In genomic region chr2:26412091-26412673, GRCh38 we compare ENCODE assay signal across 1 cellular context.
A peak's percentile ranks its signal among the peaks of the same experiment; 100 is the strongest.
TF ChIP-seq lines count a peak whose summit lies in the region.

No MANE protein-coding gene starts in this region.

TF ChIP-seq in K562, 482 proteins besides CTCF, POLR2A, EP300 and RAD21 (continued from another document and continues in another):
- TF ChIP-seq ZNF592 (IDR thresholded peaks at IDR 0.05) (peak; percentile 76), CTCFL (IDR thresholded peaks at IDR 0.05; ENCODE audit: borderline replicate concordance, insufficient read depth, low read depth, low read length, poor library complexity, severe bottlenecking) (no peak), SMARCA4 (IDR thresholded peaks at IDR 0.05) (peak; percentile 94), SMAD4 (CRISPR knock-in tag; conservative IDR thresholded peaks at IDR 0.05) (peak; percentile 68; the same call in 1 of the 2 replicates), GATAD2B (IDR thresholded peaks at IDR 0.05; ENCODE audit: borderline replicate concordance) (peak; percentile 85; the same call in 1 of the 2 replicates), ID3 (CRISPR knock-in tag; IDR thresholded peaks at IDR 0.05) (no peak), ID3 (tag; IDR thresholded peaks at IDR 0.05) (peak; percentile 47; the same call in 1 of the 2 replicates), NFE2 (IDR thresholded peaks at IDR 0.05; ENCODE audit: low read depth) (peak; percentile 97), USF1 (CRISPR knock-in tag; IDR thresholded peaks at IDR 0.05) (no peak), GATAD2A (IDR thresholded peaks at IDR 0.05) (peak; percentile 31; the same call in 1 of the 2 replicates), PPARD (CRISPR knock-in tag; IDR thresholded peaks at IDR 0.05) (no peak), MEIS2 (IDR thresholded peaks at IDR 0.05; ENCODE audit: partially characterized antibody) (no peak), GABPB1 (CRISPR knock-in tag; IDR thresholded peaks at IDR 0.05) (0 out of 2 replicates have a peak, but pooled peaks have one; percentile 52), HSF4 (CRISPR knock-in tag; IDR thresholded peaks at IDR 0.05; ENCODE audit: borderline replicate concordance) (no peak), HDAC8 (tag; IDR thresholded peaks at IDR 0.05) (no peak), MAFK (IDR thresholded peaks at IDR 0.05; ENCODE audit: low read length) (peak; percentile 90), CREB3 (tag; conservative IDR thresholded peaks at IDR 0.05; ENCODE audit: low read depth) (peak; percentile 58; the same call in 1 of the 2 replicates), RFX1 (IDR thresholded peaks at IDR 0.05) (no peak), NFE2L1 (tag; IDR thresholded peaks at IDR 0.05; ENCODE audit: borderline replicate concordance, low read depth) (peak; percentile 72), RCOR1 (IDR thresholded peaks at IDR 0.05; ENCODE audit: borderline replicate concordance in 1 of 2, low read depth in 2 of 2, low read length in 2 of 2) (peak in 1 of 2 experiments; percentile 89; a peak in 3 of 4 replicates), FOXJ2 (tag; IDR thresholded peaks at IDR 0.05) (peak; percentile 85), POLR2B (IDR thresholded peaks at IDR 0.05; ENCODE audit: low read depth, partially characterized antibody) (peak; percentile 87), NR1H2 (CRISPR knock-in tag; IDR thresholded peaks at IDR 0.05) (no peak), RB1 (IDR thresholded peaks at IDR 0.05; ENCODE audit: low read depth) (peak; percentile 42; the same call in 1 of the 2 replicates), TAF9B (IDR thresholded peaks at IDR 0.05; ENCODE audit: partially characterized antibody) (peak; percentile 93), SMARCE1 (IDR thresholded peaks at IDR 0.05) (peak; percentile 96), ZBTB17 (CRISPR knock-in tag; IDR thresholded peaks at IDR 0.05) (no peak), PHF8 (IDR thresholded peaks at IDR 0.05; ENCODE audit: borderline replicate concordance, low read length) (peak; percentile 53; the same call in 1 of the 2 replicates), NR2C1 (IDR thresholded peaks at IDR 0.05) (no peak), NR2C1 (tag; IDR thresholded peaks at IDR 0.05) (peak; percentile 63), GTF2E2 (tag; IDR thresholded peaks at IDR 0.05) (peak; percentile 39; the same call in 1 of the 2 replicates), ZNF699 (CRISPR knock-in tag; IDR thresholded peaks at IDR 0.05; ENCODE audit: insufficient replicate concordance) (no peak), ATF1 (CRISPR knock-in tag; IDR thresholded peaks at IDR 0.05) (no peak), ATF1 (tag; IDR thresholded peaks at IDR 0.05) (peak; percentile 94), WHSC1 (IDR thresholded peaks at IDR 0.05; ENCODE audit: low read length) (no peak), EGR1 (conservative IDR thresholded peaks at IDR 0.05) (peak; percentile 89), LARP7 (IDR thresholded peaks at IDR 0.05) (no peak), NR2C2 (CRISPR knock-in tag; IDR thresholded peaks at IDR 0.05) (no peak), NR2C2 (tag; IDR thresholded peaks at IDR 0.05) (peak; percentile 63), CREBBP (IDR thresholded peaks at IDR 0.05; ENCODE audit: low read depth, low read length) (no peak), ZNF133 (CRISPR knock-in tag; IDR thresholded peaks at IDR 0.05) (no peak), MYNN (IDR thresholded peaks at IDR 0.05) (peak; percentile 85), MYNN (CRISPR knock-in tag; IDR thresholded peaks at IDR 0.05) (no peak), TEAD4 (IDR thresholded peaks at IDR 0.05; ENCODE audit: low read length) (peak; percentile 62; the same call in 1 of the 2 replicates), TEAD4 (CRISPR knock-in tag; IDR thresholded peaks at IDR 0.05; ENCODE audit: borderline replicate concordance) (no peak), VEZF1 (CRISPR knock-in tag; IDR thresholded peaks at IDR 0.05) (peak; percentile 88), NEUROD1 (IDR thresholded peaks at IDR 0.05; ENCODE audit: borderline replicate concordance, low read depth, low read length, partially characterized antibody) (peak; percentile 84), CEBPB (tag; IDR thresholded peaks at IDR 0.05) (peak; percentile 95), BRF1 (IDR thresholded peaks at IDR 0.05; ENCODE audit: borderline replicate concordance, extremely low read depth, insufficient read length) (no peak), KDM5B (IDR thresholded peaks at IDR 0.05; ENCODE audit: insufficient replicate concordance, low read depth, low read length) (peak; percentile 55), FOSL1 (tag; conservative IDR thresholded peaks at IDR 0.05) (peak; percentile 72; the same call in 1 of the 2 replicates), ZNF717 (CRISPR knock-in tag; IDR thresholded peaks at IDR 0.05) (no peak), CBFA2T2 (conservative IDR thresholded peaks at IDR 0.05) (peak; percentile 24; the same call in 1 of the 2 replicates), ELF4 (CRISPR knock-in tag; IDR thresholded peaks at IDR 0.05) (no peak), MBD2 (IDR thresholded peaks at IDR 0.05; ENCODE audit: borderline replicate concordance, low read depth) (peak; percentile 62; the same call in 1 of the 2 replicates), MAFG (tag; conservative IDR thresholded peaks at IDR 0.05) (peak; percentile 97), RBFOX2 (IDR thresholded peaks at IDR 0.05; ENCODE audit: low read depth, low read length) (peak; percentile 63), ZNF197 (CRISPR knock-in tag; IDR thresholded peaks at IDR 0.05; ENCODE audit: low read depth) (peak; percentile 51), ZNF551 (CRISPR knock-in tag; IDR thresholded peaks at IDR 0.05) (no peak), NCOA1 (IDR thresholded peaks at IDR 0.05; ENCODE audit: low read depth) (peak; percentile 77; the same call in 1 of the 2 replicates), HDAC3 (IDR thresholded peaks at IDR 0.05; ENCODE audit: borderline replicate concordance, partially characterized antibody) (peak; percentile 87), ATF3 (IDR thresholded peaks at IDR 0.05) (peak; percentile 99), ATF3 (CRISPR knock-in tag; conservative IDR thresholded peaks at IDR 0.05) (peak; percentile 94), PKNOX1 (IDR thresholded peaks at IDR 0.05) (peak; percentile 7; the same call in 1 of the 2 replicates), POLR2AphosphoS5 (IDR thresholded peaks at IDR 0.05; ENCODE audit: control insufficient read depth, insufficient read depth, low read depth, low read length) (peak; percentile 51; the same call in 1 of the 2 replicates), MAZ (CRISPR knock-in tag; conservative IDR thresholded peaks at IDR 0.05 in 1 of 2, IDR thresholded peaks at IDR 0.05 in 1 of 2) (peak in 1 of 2 experiments; percentile 72; a peak in 2 of 4 replicates), C11orf30 (IDR thresholded peaks at IDR 0.05; ENCODE audit: low read depth) (peak; percentile 97), TFAP4 (CRISPR knock-in tag; IDR thresholded peaks at IDR 0.05; ENCODE audit: borderline replicate concordance) (peak; percentile 55; the same call in 1 of the 2 replicates)
